Comparison of ENCODE assay signal across 8 cellular contexts in the genomic region with DNA sequence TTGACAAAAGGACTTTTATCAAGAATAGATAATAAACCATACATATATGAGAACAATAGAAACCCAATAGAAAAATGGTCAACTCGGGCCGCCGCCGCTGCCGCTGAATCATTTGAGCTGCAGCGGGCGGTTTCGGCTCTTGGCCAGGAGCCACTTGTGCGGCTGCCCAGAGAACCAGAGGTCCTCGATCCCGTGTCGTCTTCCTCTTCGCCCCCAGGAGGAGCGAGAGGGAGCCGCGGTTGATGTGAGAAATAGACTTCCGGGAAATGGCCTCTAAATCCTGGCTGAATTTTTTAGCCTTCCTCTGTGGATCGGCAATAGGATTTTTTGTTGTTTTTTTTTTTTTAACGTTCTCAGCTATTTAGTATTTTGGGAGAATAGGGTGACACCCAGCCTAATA. TPM values are rescaled to one million over a fixed set of nuclear protein-coding genes. Genes with fewer than 3 reads are reported as not detected.
DNase-seq lines count a peak whose midpoint lies in the region; TF ChIP-seq lines count a peak whose summit lies in the region.

No MANE protein-coding gene starts in this region.

- no peaks in the 10 kb centered on the region for H3K9me3 Mint-ChIP-seq in immature natural killer cell
- H3K9me3 Mint-ChIP-seq in activated T-helper 2 cell treated with anti-CD3 and anti-CD28 coated beads, Interferon-gamma antibody, Interleukin-2, Interleukin-4, amounts not matched to agents 10 μg/mL and 5 μg/mL and 100 μg/mL, durations not matched to agents 14 hours and 24 hours and 36 hours = no peaks in the 10 kb centered on the region

- H3K27ac Mint-ChIP-seq in immature natural killer cell = peak overlapping the region in 1 of 6 donors; percentile 38
- H3K27ac Mint-ChIP-seq in activated T-helper 2 cell treated with anti-CD3 and anti-CD28 coated beads, Interferon-gamma antibody, Interleukin-2, Interleukin-4, amounts not matched to agents 10 μg/mL and 5 μg/mL and 100 μg/mL, durations not matched to agents 14 hours and 24 hours and 36 hours = no peak overlapping the region

- peak overlapping the region; percentile 50 to 76 (median 70) for H3K4me3 Mint-ChIP-seq in immature natural killer cell
- H3K4me3 Mint-ChIP-seq in activated T-helper 2 cell treated with anti-CD3 and anti-CD28 coated beads, Interferon-gamma antibody, Interleukin-2, Interleukin-4, amounts not matched to agents 10 μg/mL and 5 μg/mL and 100 μg/mL, durations not matched to agents 14 hours and 24 hours and 36 hours (ENCODE audit: low read depth) = no peak overlapping the region

- H3K4me3 ChIP-seq in cardiac fibroblast (replicated peaks in 1 of 2; ENCODE audit: low read depth in 2 of 2, low read length in 2 of 2) (peak overlapping the region in 1 of 2 donors; percentile 11), skeletal muscle cell (ENCODE audit: low read depth, low read length) (peak overlapping the region; percentile 12)

- no peaks in the 10 kb centered on the region for H3K36me3 Mint-ChIP-seq in immature natural killer cell
- H3K36me3 Mint-ChIP-seq in activated T-helper 2 cell treated with anti-CD3 and anti-CD28 coated beads, Interferon-gamma antibody, Interleukin-2, Interleukin-4, amounts not matched to agents 10 μg/mL and 5 μg/mL and 100 μg/mL, durations not matched to agents 14 hours and 24 hours and 36 hours (ENCODE audit: low read depth) = no peaks in the 10 kb centered on the region

- intact Hi-C loops in activated T-helper 2 cell treated with anti-CD3 and anti-CD28 coated beads, Interferon-gamma antibody, Interleukin-2, Interleukin-4, amounts not matched to agents 10 μg/mL and 5 μg/mL and 100 μg/mL, durations not matched to agents 14 hours and 24 hours and 36 hours (cut with micrococcal nuclease) = no loop called here

- TF ChIP-seq CTCF in cardiac fibroblast (IDR thresholded peaks at IDR 0.05; ENCODE audit: low read depth, low read length) = no peak

- peaks cover 0 to 8% (median 6%) of the 10 kb centered on the region in 3 donors for H3K27me3 Mint-ChIP-seq in immature natural killer cell (ENCODE audit: low read depth in 3 of 3)
- H3K27me3 Mint-ChIP-seq in activated T-helper 2 cell treated with anti-CD3 and anti-CD28 coated beads, Interferon-gamma antibody, Interleukin-2, Interleukin-4, amounts not matched to agents 10 μg/mL and 5 μg/mL and 100 μg/mL, durations not matched to agents 14 hours and 24 hours and 36 hours (ENCODE audit: low read depth) = peaks cover 34% of the 10 kb centered on the region

- peaks cover 18 to 23% of the 10 kb centered on the region in 2 donors for H3K4me1 Mint-ChIP-seq in immature natural killer cell
- peaks cover 19% of the 10 kb centered on the region for H3K4me1 Mint-ChIP-seq in activated T-helper 2 cell treated with anti-CD3 and anti-CD28 coated beads, Interferon-gamma antibody, Interleukin-2, Interleukin-4, amounts not matched to agents 10 μg/mL and 5 μg/mL and 100 μg/mL, durations not matched to agents 14 hours and 24 hours and 36 hours (ENCODE audit: low read depth)

- DNase-seq in NCI-H82 (lab: John Stamatoyannopoulos, UW) (peak; percentile 67), NCI-H82 treated with DMSO at 0.1 percent for 48 hours (lab: John Stamatoyannopoulos, UW; ENCODE audit: unreplicated experiment) (no peak), HT1080 (ENCODE audit: low read depth) (peak; percentile 83), RPMI8226 (peak; percentile 79), cardiac fibroblast (ENCODE audit: low read depth in 2 of 2) (peak; percentile 84), immature natural killer cell (peak; percentile 10 to 25 (median 20)), skeletal muscle cell (ENCODE audit: low read depth) (peak; percentile 49)
- DNase-seq in activated T-helper 2 cell treated with anti-CD3 and anti-CD28 coated beads, Interferon-gamma antibody, Interleukin-2, Interleukin-4, amounts not matched to agents 10 μg/mL and 5 μg/mL and 100 μg/mL, durations not matched to agents 14 hours and 24 hours and 36 hours (ENCODE audit: low spot score) = no peak

RNA-seq across cellular contexts. Expression of gene CPSF6, which starts 44.8 kb away (rescaled TPM):
- 49.5 and 79.3 TPM in 2 replicates for total RNA-seq in HT1080 (2014; rRNA removed; shearing (Covaris generic))
- polyA plus RNA-seq in HT1080 (2015; cell fraction: cytosol; rRNA removed) = 42.1 and 51.0 TPM in 2 replicates
- polyA plus RNA-seq in HT1080 (2015; cell fraction: nucleus; rRNA removed) = 109 and 112 TPM in 2 replicates
- polyA plus RNA-seq in immature natural killer cell = 10 to 100 TPM; 35.3 to 69.6 (median 49.8) TPM
- 107 and 119 TPM in 2 replicates for total RNA-seq in activated T-helper 2 cell treated with anti-CD3 and anti-CD28 coated beads, Interferon-gamma antibody, Interleukin-2, Interleukin-4, amounts not matched to agents 10 μg/mL and 5 μg/mL and 100 μg/mL, durations not matched to agents 14 hours and 24 hours and 36 hours

Comparison
In these comparisons a context has a peak if more than half of its experiments do, and no peak if none do; other contexts are left out.
1. DNase-seq: peak in NCI-H82 (single experiment), HT1080 (single experiment), RPMI8226 (single experiment), cardiac fibroblast (2 of 2), immature natural killer cell (3 of 3) and skeletal muscle cell (single experiment); none in NCI-H82 treated with DMSO at 0.1 percent for 48 hours (single experiment) and activated T-helper 2 cell treated with anti-CD3 and anti-CD28 coated beads, Interferon-gamma antibody, Interleukin-2, Interleukin-4, amounts not matched to agents 10 μg/mL and 5 μg/mL and 100 μg/mL, durations not matched to agents 14 hours and 24 hours and 36 hours (single experiment).